8 cellular contexts compared by ENCODE assay signal in genomic region chr16:67277999-67278772, GRCh38. TPM values are rescaled to one million over a fixed set of nuclear protein-coding genes. Genes with fewer than 3 reads are reported as not detected.
DNase-seq lines count a peak whose midpoint lies in the region; ATAC-seq and TF ChIP-seq lines count a peak whose summit lies in the region.

No MANE protein-coding gene starts in this region.

- no peak overlapping the region for H3K9ac ChIP-seq in H9 (ENCODE audit: extremely low read depth, insufficient read length, low read length)
- peak overlapping the region; percentile 65 for H3K9ac ChIP-seq in iPS-15b (ENCODE audit: low read depth, low read length)

- no peaks in the 10 kb centered on the region for H3K79me2 ChIP-seq in H9 (ENCODE audit: insufficient read depth, low read length)

- TF ChIP-seq CTCF in 22Rv1 (IDR thresholded peaks at IDR 0.05) (no peak), H9 (conservative IDR thresholded peaks at IDR 0.05) (no peak; the same call in 2 of the 3 replicates), stomach (IDR thresholded peaks at IDR 0.05) (no peak), GM13977 (IDR thresholded peaks at IDR 0.05; ENCODE audit: extremely low read depth, insufficient read depth, missing control alignments) (no peak)

- no peak overlapping the region for H3K56ac ChIP-seq in H9 (ENCODE audit: insufficient read length, low read depth, low read length)

- H3K27me3 ChIP-seq in H9 (ENCODE audit: insufficient read depth, low read length) (no peaks in the 10 kb centered on the region), iPS-15b (ENCODE audit: control insufficient read depth, insufficient read depth, low read length) (no peaks in the 10 kb centered on the region), stomach (no peaks in the 10 kb centered on the region)

- H2AK5ac ChIP-seq in H9 (ENCODE audit: insufficient read length, low read length) = no peak overlapping the region

- no peak overlapping the region for H4K5ac ChIP-seq in H9 (ENCODE audit: insufficient read length, low read depth, low read length)

- H2BK12ac ChIP-seq in H9 (ENCODE audit: insufficient read length, low read depth, low read length) = no peak overlapping the region

- H3K23me2 ChIP-seq in H9 (ENCODE audit: insufficient read length, low read depth, low read length, poor library complexity, severe bottlenecking) = peaks cover 6% of the 10 kb centered on the region

- DNase-seq in H9 = no peak
- DNase-seq in stomach = no peak
- no peak for DNase-seq in GM13977 (ENCODE audit: low spot score)
- DNase-seq in NCI-H2227 (lab: John Stamatoyannopoulos, UW; ENCODE audit: unreplicated experiment) = no peak

- H2BK20ac ChIP-seq in H9 (ENCODE audit: low read depth, low read length, poor library complexity, severe bottlenecking) = no peak overlapping the region

- no peak overlapping the region for H2BK15ac ChIP-seq in H9 (ENCODE audit: low read depth, low read length)

- H3K4me3 Mint-ChIP-seq in H9 = peak overlapping the region; percentile 70 to 81
- H3K4me3 Mint-ChIP-seq in activated T-helper 17 cell treated with anti-CD3 and anti-CD28 coated beads, Interleukin-2, amount 50 U/mL, for 72 hours = peak overlapping the region; percentile 89

- H3K4me2 ChIP-seq in H9 (ENCODE audit: insufficient read depth, insufficient read length, low read length) = peak overlapping the region; percentile 41

- no peak for TF ChIP-seq POLR2A in stomach (IDR thresholded peaks at IDR 0.05)

- H4K20me1 ChIP-seq in H9 (ENCODE audit: control insufficient read depth, insufficient read depth, insufficient read length) = no peaks in the 10 kb centered on the region

- H4K8ac ChIP-seq in H9 (replicated peaks; ENCODE audit: insufficient read length, low read depth, low read length) = no peak overlapping the region

- H3K27ac Mint-ChIP-seq in H9 = no peak overlapping the region
- H3K27ac Mint-ChIP-seq in activated T-helper 17 cell treated with anti-CD3 and anti-CD28 coated beads, Interleukin-2, amount 50 U/mL, for 72 hours = peak overlapping the region; percentile 94

- H2BK120ac ChIP-seq in H9 (ENCODE audit: low read depth, low read length, poor library complexity, severe bottlenecking) = no peak overlapping the region

- H3K9me3 ChIP-seq in H9 (ENCODE audit: control insufficient read depth, low read depth, low read length) = no peaks in the 10 kb centered on the region
- no peaks in the 10 kb centered on the region for H3K9me3 ChIP-seq in iPS-15b (ENCODE audit: control insufficient read depth, insufficient read depth, low read length)
- H3K9me3 ChIP-seq in stomach = no peaks in the 10 kb centered on the region

- H3K4me3 ChIP-seq in iPS-15b (ENCODE audit: low read depth, low read length) (peak overlapping the region; percentile 82), stomach (peak overlapping the region; percentile 62 to 81 (median 70))

- no peak overlapping the region for H3K23ac ChIP-seq in H9 (ENCODE audit: insufficient read length, low read depth, low read length)

- H3K18ac ChIP-seq in H9 (ENCODE audit: insufficient read length, low read depth, low read length) = no peak overlapping the region

- H4K91ac ChIP-seq in H9 (ENCODE audit: insufficient read length, low read depth, low read length) = no peak overlapping the region

- no peaks in the 10 kb centered on the region for H3K9me3 Mint-ChIP-seq in H9
- H3K9me3 Mint-ChIP-seq in activated T-helper 17 cell treated with anti-CD3 and anti-CD28 coated beads, Interleukin-2, amount 50 U/mL, for 72 hours = no peaks in the 10 kb centered on the region

- peaks cover 0 to 12% (median 4%) of the 10 kb centered on the region in 3 experiments; a peak in 3 of 7 replicates for H3K36me3 Mint-ChIP-seq in H9 (ENCODE audit: insufficient read depth in 1 of 3, low read depth in 3 of 3)
- H3K36me3 Mint-ChIP-seq in activated T-helper 17 cell treated with anti-CD3 and anti-CD28 coated beads, Interleukin-2, amount 50 U/mL, for 72 hours (ENCODE audit: low read depth) = peaks cover 28% of the 10 kb centered on the region

- H3K36me3 ChIP-seq in iPS-15b (ENCODE audit: control insufficient read depth, insufficient read depth, low read length) = peaks cover 3% of the 10 kb centered on the region
- peaks cover 3 to 14% (median 11%) of the 10 kb centered on the region in 4 donors for H3K36me3 ChIP-seq in stomach

- H3K4me1 ChIP-seq in H9 (ENCODE audit: insufficient read depth, low read length) (no peaks in the 10 kb centered on the region), iPS-15b (ENCODE audit: control insufficient read depth, insufficient read depth, low read length) (no peaks in the 10 kb centered on the region), stomach (peaks cover 24 to 36% (median 25%) of the 10 kb centered on the region in 4 donors)

- ATAC-seq in activated T-helper 17 cell treated with anti-CD3 and anti-CD28 coated beads, Interleukin-2, amount 50 U/mL, for 72 hours (replicated peaks) = no peak
- ATAC-seq in GM19452 (IDR thresholded peaks at IDR 0.05; ENCODE audit: unreplicated experiment) = no peak

- no peak overlapping the region for H2AFZ ChIP-seq in H9 (ENCODE audit: low read length)

- H3T11ph ChIP-seq in H9 (ENCODE audit: low read length) = no peak overlapping the region

- H3K4me1 Mint-ChIP-seq in H9 = peaks cover 3% of the 10 kb centered on the region in 2 experiments; a peak in 3 of 4 replicates
- peaks cover 11% of the 10 kb centered on the region for H3K4me1 Mint-ChIP-seq in activated T-helper 17 cell treated with anti-CD3 and anti-CD28 coated beads, Interleukin-2, amount 50 U/mL, for 72 hours

- H3K14ac ChIP-seq in H9 (ENCODE audit: insufficient read depth, low read length) = no peak overlapping the region

- no CpG with 5 or more reads among the region's 13 CpGs for WGBS in H9 (ENCODE audit: extremely low coverage, insufficient read length, low lambda C conversion rate)
- WGBS in stomach, 5 donors = 51 to 59% (median 53%) methylated on average over 11 to 13 of the region's 13 CpGs

- H3K79me1 ChIP-seq in H9 (ENCODE audit: insufficient read depth, low read depth, low read length, poor library complexity, severe bottlenecking) = no peaks in the 10 kb centered on the region

- no peak for TF ChIP-seq EP300 in stomach (IDR thresholded peaks at IDR 0.05)

- H2BK5ac ChIP-seq in H9 (ENCODE audit: insufficient read length, low read length) = no peak overlapping the region

- peak overlapping the region; percentile 78 for H3K27ac ChIP-seq in 22Rv1
- no peak overlapping the region for H3K27ac ChIP-seq in H9 (ENCODE audit: insufficient read length, low read depth, low read length)
- peak overlapping the region; percentile 3 to 81 (median 69) for H3K27ac ChIP-seq in stomach

- intact Hi-C loops in stomach (cut with DNase I; ENCODE audit: low total_unique reads) = no loop called here

- peaks cover 12% of the 10 kb centered on the region for H3K27me3 Mint-ChIP-seq in H9 (ENCODE audit: low read depth)
- no peaks in the 10 kb centered on the region for H3K27me3 Mint-ChIP-seq in activated T-helper 17 cell treated with anti-CD3 and anti-CD28 coated beads, Interleukin-2, amount 50 U/mL, for 72 hours

- in situ Hi-C loops in GM13977 (cut with MboI; ENCODE audit: low pct_unique_long_range_greater_than_20kb, low sequenced_read_pairs, unreplicated experiment) = no loop called here

- no peak overlapping the region for H3K4ac ChIP-seq in H9 (ENCODE audit: low read depth, low read length)

RNA-seq across cellular contexts. Expression of gene PLEKHG4, which starts 1.1 kb away (rescaled TPM):
- total RNA-seq in H9 (2021) = 13.2 and 13.9 TPM in 2 replicates
- total RNA-seq in activated T-helper 17 cell treated with anti-CD3 and anti-CD28 coated beads, Interleukin-2, amount 50 U/mL, for 72 hours = 10 to 100 TPM in 1 of 2 donors, 1 to 10 TPM in 1; 6.4 to 29.0 TPM
- 10 to 100 TPM in 2 of 5 donors, 1 to 10 TPM in 3; 2.3 to 57.1 (median 8.1) TPM for total RNA-seq in stomach
- polyA plus RNA-seq in stomach = 1 to 10 TPM; 2.5 to 10.0 (median 3.1) TPM

RNA-seq across cellular contexts. Expression of gene SLC9A5, which starts 29.4 kb away (rescaled TPM):
- total RNA-seq in H9 (2021) = 7.5 and 9.1 TPM in 2 replicates
- total RNA-seq in activated T-helper 17 cell treated with anti-CD3 and anti-CD28 coated beads, Interleukin-2, amount 50 U/mL, for 72 hours = 10 to 100 TPM in 1 of 2 donors, 1 to 10 TPM in 1; 3.5 to 15.7 TPM
- total RNA-seq in stomach = 1 to 10 TPM in 2 of 5 donors, under 1 TPM in 2, not detected in 1; 0.89 to 5.3 (median 2.6) TPM
- polyA plus RNA-seq in stomach = under 1 TPM; 0.19 to 0.43 (median 0.31) TPM

RNA-seq across cellular contexts. Expression of gene FHOD1, which starts 30.9 kb away (rescaled TPM):
- total RNA-seq in H9 (2021) (67.0 and 70.7 TPM in 2 replicates), stomach (100 to 1,000 TPM in 1 of 5 donors, 10 to 100 TPM in 3, 1 to 10 TPM in 1; 6.1 to 101 (median 25.9) TPM)
- total RNA-seq in activated T-helper 17 cell treated with anti-CD3 and anti-CD28 coated beads, Interleukin-2, amount 50 U/mL, for 72 hours = 100 to 1,000 TPM; 104 to 145 TPM
- polyA plus RNA-seq in stomach = 10 to 100 TPM; 12.8 to 19.2 (median 15.7) TPM

RNA-seq across cellular contexts. Expression of gene KCTD19, which starts 48.4 kb away (rescaled TPM):
- 0.13 TPM in 1 of 2 replicates, not detected in the other for total RNA-seq in H9 (2021)
- total RNA-seq in activated T-helper 17 cell treated with anti-CD3 and anti-CD28 coated beads, Interleukin-2, amount 50 U/mL, for 72 hours = 1 to 10 TPM in 1 of 2 donors, under 1 TPM in 1; 0.50 to 4.4 TPM
- total RNA-seq in stomach = 1 to 10 TPM in 2 of 5 donors, not detected in 3; 2.2 to 3.3 TPM
- under 1 TPM in 1 of 3 donors, not detected in 2; 0.03 TPM for polyA plus RNA-seq in stomach

RNA-seq across cellular contexts. Expression of gene LRRC36, which starts 48.4 kb away (rescaled TPM):
- total RNA-seq in H9 (2021) (not detected in 2 replicates), stomach (10 to 100 TPM in 1 of 5 donors, under 1 TPM in 1, not detected in 3; 0.73 to 33.0 TPM)
- total RNA-seq in activated T-helper 17 cell treated with anti-CD3 and anti-CD28 coated beads, Interleukin-2, amount 50 U/mL, for 72 hours = 1 to 10 TPM in 1 of 2 donors, not detected in 1; 1.6 TPM
- 1 to 10 TPM in 1 of 3 donors, under 1 TPM in 1, not detected in 1; 0.37 to 1.2 TPM for polyA plus RNA-seq in stomach
